34 cellular contexts compared by ENCODE assay signal in genomic region chr9:136379401-136379800, GRCh38.
"Had no signal": no experiment of that assay in that cellular context is flagged by ENCODE, and none has a peak within 500 bp of the region (broad histone marks: within the 10 kb centered on the region; RNA-seq: fewer than 3 reads in every experiment).

No MANE protein-coding gene starts in this region.

- DNase-seq: Karpas-422, Kasumi-1, KG1, MG63, MM.1S, MV-4-11, NCI-H1048, NCI-H1092, NCI-H1092 treated with DMSO at 0.1 percent for 48 hours, NCI-H1105, NCI-H1105 treated with DMSO at 0.1 percent for 48 hours, NCI-H1417, NCI-H1417 treated with DMSO at 0.1 percent for 48 hours, NCI-H1436, NCI-H1436 treated with DMSO at 0.1 percent for 48 hours, NCI-H146, NCI-H1694, NCI-H187, NCI-H187 treated with DMSO at 0.1 percent for 48 hours, NCI-H1930, NCI-H2029, NCI-H2029 treated with DMSO at 0.1 percent for 48 hours, NCI-H2081, NCI-H2081 treated with DMSO at 0.1 percent for 48 hours, NCI-H2107, NCI-H2171, NCI-H2171 treated with DMSO at 0.1 percent for 48 hours, NCI-H2227 treated with DMSO at 0.1 percent for 48 hours, NCI-H226, NCI-H345, NCI-H446, NCI-H446 treated with DMSO at 0.1 percent for 48 hours, NCI-H510A had no signal

- H3K27ac ChIP-seq: KMS-11 had no signal

- H3K4me2 ChIP-seq: KMS-11 had no signal

- H3K4me3 ChIP-seq: MG63 had no signal

- H3K9me3 ChIP-seq: MG63 had no signal

- H3K9ac ChIP-seq: KMS-11 had no signal

- H3K27me3 ChIP-seq: MG63 had no signal
